19 cellular contexts compared by ENCODE assay signal in genomic region chr5:154358410-154359221, GRCh38.
DNase-seq lines count a peak whose midpoint lies in the region; ATAC-seq and TF ChIP-seq lines count a peak whose summit lies in the region.
"Had no signal": no experiment of that assay in that cellular context is flagged by ENCODE, and none has a peak within 500 bp of the region (broad histone marks: within the 10 kb centered on the region; RNA-seq: fewer than 3 reads in every experiment).

No MANE protein-coding gene starts in this region.

- no peak for DNase-seq in HFFc6
- DNase-seq in NCI-H226, result peak; percentile 42
- DNase-seq in fibroblast of the aortic adventitia (ENCODE audit: low read depth), result peak; percentile 47
- peak; percentile 64 for DNase-seq in renal cortical epithelial cell (ENCODE audit: low read depth)
- DNase-seq in UCSD-AML1 (lab: John Stamatoyannopoulos, UW; ENCODE audit: unreplicated experiment), result no peak
- no peak for DNase-seq in medulla oblongata (ENCODE audit: extremely low spot score)
- DNase-seq in AG20443 (ENCODE audit: low spot score), result no peak
- no peak for DNase-seq in Right ventricle myocardium superior
- DNase-seq: activated CD8-positive, alpha-beta memory T cell treated with anti-CD3 and anti-CD28 coated beads for 24 hours; AML-193; cortex of kidney; DND-41; NCI-H146; SJCRH30 had no signal

- H3K4me1 Mint-ChIP-seq in HFFc6 (ENCODE audit: low read depth), result peaks cover 97% of the 10 kb centered on the region

- H3K27me3 Mint-ChIP-seq in HFFc6 (ENCODE audit: insufficient read depth), result peaks cover 4% of the 10 kb centered on the region
- H3K27me3 Mint-ChIP-seq: activated naive CD4-positive, alpha-beta T cell treated with anti-CD3 and anti-CD28 coated beads, Interleukin-2, amount 50 U/mL, for 24 hours; IgD-negative memory B cell had no signal

- TF ChIP-seq CTCF in HFFc6 (IDR thresholded peaks at IDR 0.05) (no peak), fibroblast of the aortic adventitia (IDR thresholded peaks at IDR 0.05; ENCODE audit: insufficient read depth, low read length) (no peak)

- H3K36me3 Mint-ChIP-seq in HFFc6 (ENCODE audit: low read depth), result peaks cover 20% of the 10 kb centered on the region

- H3K4me3 ChIP-seq in fibroblast of the aortic adventitia (ENCODE audit: low read depth, low read length), result no peak overlapping the region
- H3K4me3 ChIP-seq: lung, SJCRH30, vagina had no signal

- H3K9me3 Mint-ChIP-seq in HFFc6, result no peaks in the 10 kb centered on the region
- H3K9me3 Mint-ChIP-seq: activated naive CD4-positive, alpha-beta T cell treated with anti-CD3 and anti-CD28 coated beads, Interleukin-2, amount 50 U/mL, for 24 hours; IgD-negative memory B cell had no signal

- peak overlapping the region; percentile 34; the same call in 1 of the 2 replicates for H3K4me3 Mint-ChIP-seq in HFFc6
- H3K4me3 Mint-ChIP-seq: activated naive CD4-positive, alpha-beta T cell treated with anti-CD3 and anti-CD28 coated beads, Interleukin-2, amount 50 U/mL, for 24 hours had no signal

- no peak for ATAC-seq in Right ventricle myocardium superior (ENCODE audit: poor library complexity)
- ATAC-seq: esophagus mucosa had no signal

- intact Hi-C loops in Right ventricle myocardium superior (cut with DNase I), result no loop called here

- H3K27ac Mint-ChIP-seq in HFFc6, result peak overlapping the region; percentile 76
- H3K27ac Mint-ChIP-seq: activated naive CD4-positive, alpha-beta T cell treated with anti-CD3 and anti-CD28 coated beads, Interleukin-2, amount 50 U/mL, for 24 hours had no signal

Comparison
In these comparisons a context has a peak if more than half of its experiments do, and no peak if none do; other contexts are left out.
1. DNase-seq: peak in NCI-H226 (single experiment), fibroblast of the aortic adventitia (single experiment) and renal cortical epithelial cell (single experiment); none in HFFc6 (single experiment), UCSD-AML1 (single experiment), medulla oblongata (single experiment), AG20443 (single experiment) and Right ventricle myocardium superior (single experiment).